ENCODE assay signal across 11 cellular contexts in the genomic region with DNA sequence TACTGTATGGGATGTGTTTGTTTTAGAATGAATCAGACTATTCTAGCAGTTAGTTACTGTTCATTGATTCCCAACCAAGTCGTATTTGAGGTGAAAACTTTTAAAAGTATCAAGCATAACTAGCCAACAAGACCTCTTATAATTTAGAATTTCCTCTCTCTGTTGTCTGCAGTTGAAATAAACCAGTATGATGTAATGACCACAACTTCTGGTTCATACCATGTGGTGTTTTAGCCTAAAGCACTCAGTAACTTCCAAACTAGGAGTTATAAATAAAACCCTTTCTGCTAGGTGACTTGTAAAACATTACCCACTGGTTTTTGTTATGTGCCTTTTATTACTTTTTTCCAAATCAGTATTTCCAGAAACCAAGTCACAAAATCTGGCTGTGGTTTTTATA. TPM values are rescaled to one million over a fixed set of nuclear protein-coding genes. Genes with fewer than 3 reads are reported as not detected.
DNase-seq lines count a peak whose midpoint lies in the region; ATAC-seq and TF ChIP-seq lines count a peak whose summit lies in the region.
"Had no signal": no experiment of that assay in that cellular context is flagged by ENCODE, and none has a peak within 500 bp of the region (broad histone marks: within the 10 kb centered on the region; RNA-seq: fewer than 3 reads in every experiment).

No MANE protein-coding gene starts in this region.

- no peaks in the 10 kb centered on the region for H3K27me3 Mint-ChIP-seq in endodermal cell (ENCODE audit: insufficient read depth)

- H3K36me3 Mint-ChIP-seq in endodermal cell (ENCODE audit: low read depth), result no peaks in the 10 kb centered on the region

- peak overlapping the region; percentile 31 for H3K4me2 ChIP-seq in SU-DHL-6 (ENCODE audit: low read depth, low read length, poor library complexity, severe bottlenecking)
- H3K4me2 ChIP-seq: hepatocyte, PC-9 had no signal

- DNase-seq in pons (ENCODE audit: low spot score), result peak; percentile 30
- DNase-seq in Right ventricle myocardium inferior (ENCODE audit: missing footprints), result no peak
- DNase-seq in endodermal cell, result no peak
- DNase-seq: body of pancreas, PC-9 had no signal

- H3K4me3 ChIP-seq in SU-DHL-6 (ENCODE audit: insufficient read depth, low read length, poor library complexity, severe bottlenecking) (no peak overlapping the region), endodermal cell (ENCODE audit: low read length) (no peak overlapping the region)
- H3K4me3 ChIP-seq: body of pancreas, hepatocyte, PC-9 had no signal

- H3K9me3 ChIP-seq in SU-DHL-6 (ENCODE audit: insufficient read depth, low read length) (no peaks in the 10 kb centered on the region), endodermal cell (ENCODE audit: control insufficient read depth, low read length) (no peaks in the 10 kb centered on the region)
- H3K9me3 ChIP-seq: body of pancreas had no signal

- H3K27me3 ChIP-seq in SU-DHL-6 (ENCODE audit: low read length), result no peaks in the 10 kb centered on the region
- H3K27me3 ChIP-seq in endodermal cell (ENCODE audit: control insufficient read depth, insufficient read depth, low read length, poor library complexity, severe bottlenecking), result no peaks in the 10 kb centered on the region
- H3K27me3 ChIP-seq: body of pancreas, hepatocyte had no signal

- H3K27ac Mint-ChIP-seq in endodermal cell, result no peak overlapping the region

- H3K36me3 ChIP-seq in SU-DHL-6 (ENCODE audit: low read length) (peaks cover 15% of the 10 kb centered on the region; the same call in 1 of the 2 replicates), endodermal cell (ENCODE audit: control insufficient read depth, insufficient read depth, low read length) (no peaks in the 10 kb centered on the region)

- H3K9ac ChIP-seq in SU-DHL-6 (ENCODE audit: low read length), result no peak overlapping the region
- H3K9ac ChIP-seq in endodermal cell (ENCODE audit: extremely low read depth, low read length, poor library complexity, severe bottlenecking), result no peak overlapping the region

- intact Hi-C loops in Right ventricle myocardium inferior (cut with DNase I), result no loop called here

- peaks cover 5% of the 10 kb centered on the region for H3K4me1 Mint-ChIP-seq in endodermal cell

- H3K9me2 ChIP-seq in SU-DHL-6 (replicated peaks; ENCODE audit: insufficient read depth, low read length), result no peaks in the 10 kb centered on the region

- no peak for TF ChIP-seq CTCF in SU-DHL-6 (IDR thresholded peaks at IDR 0.05; ENCODE audit: insufficient read depth, low read length, poor library complexity, severe bottlenecking)
- no peak for TF ChIP-seq CTCF in endodermal cell (conservative IDR thresholded peaks at IDR 0.05)

- no peak overlapping the region for H2AFZ ChIP-seq in SU-DHL-6 (ENCODE audit: low read depth, low read length, severe bottlenecking)
- H2AFZ ChIP-seq: hepatocyte, PC-9 had no signal

- no peaks in the 10 kb centered on the region for H3K9me3 Mint-ChIP-seq in endodermal cell

- H3K27ac ChIP-seq in SU-DHL-6 (ENCODE audit: low read depth, low read length), result peak overlapping the region; percentile 38; the same call in 1 of the 2 replicates
- H3K27ac ChIP-seq in endodermal cell (ENCODE audit: low read depth, low read length), result no peak overlapping the region
- H3K27ac ChIP-seq: body of pancreas, hepatocyte, PC-9 had no signal

- 89% methylated on average over 1 of the region's 1 CpG; no CpG with 5 or more reads in 1 of the 2 experiments for WGBS in endodermal cell (ENCODE audit: insufficient coverage in 1 of 2, insufficient read length in 1 of 2), 2 experiments

- H3K79me2 ChIP-seq in SU-DHL-6 (ENCODE audit: insufficient read depth, low read length), result no peaks in the 10 kb centered on the region
- H3K79me2 ChIP-seq: hepatocyte had no signal

- H3F3A ChIP-seq in SU-DHL-6 (ENCODE audit: insufficient read depth), result no peaks in the 10 kb centered on the region

- H3K4me1 ChIP-seq in endodermal cell (ENCODE audit: control insufficient read depth, insufficient read depth, low read length), result no peaks in the 10 kb centered on the region
- H3K4me1 ChIP-seq: body of pancreas had no signal

- peak; percentile 90 for ATAC-seq in GM18868 (IDR thresholded peaks at IDR 0.05; ENCODE audit: unreplicated experiment)
- ATAC-seq in HG02981 (IDR thresholded peaks at IDR 0.05; ENCODE audit: unreplicated experiment), result peak; percentile 92
- ATAC-seq in Right ventricle myocardium inferior, result no peak
- ATAC-seq in HG02623 (IDR thresholded peaks at IDR 0.05; ENCODE audit: unreplicated experiment), result no peak
- ATAC-seq: body of pancreas had no signal

- H3K4me3 Mint-ChIP-seq in endodermal cell, result no peak overlapping the region

- no peaks in the 10 kb centered on the region for H4K20me1 ChIP-seq in SU-DHL-6 (ENCODE audit: low read depth, low read length)

RNA-seq across cellular contexts. Expression of a gene that starts 19.8 kb away (rescaled TPM):
- total RNA-seq in Right ventricle myocardium inferior (1.4 TPM), endodermal cell (not detected)
- not detected for polyA plus RNA-seq in endodermal cell (2013, experiment 1 of 2)
- not detected for polyA plus RNA-seq in endodermal cell (2013, experiment 2 of 2)
- total RNA-seq: PC-9 had no signal
- polyA plus RNA-seq: hepatocyte, neural cell had no signal

RNA-seq across cellular contexts. Expression of a gene that starts 56.5 kb away (rescaled TPM):
- total RNA-seq in Right ventricle myocardium inferior (3.0 TPM), endodermal cell (under 1 TPM; 0.24 to 0.44 TPM)
- 0.43 TPM for polyA plus RNA-seq in endodermal cell (2013, experiment 1 of 2)
- polyA plus RNA-seq in endodermal cell (2013, experiment 2 of 2), result 0.33 TPM
- polyA plus RNA-seq: neural cell had no signal

Comparison
In these comparisons a context has a peak if more than half of its experiments do, and no peak if none do; other contexts are left out.
1. ATAC-seq: peak in GM18868 (single experiment) and HG02981 (single experiment); none in Right ventricle myocardium inferior (single experiment) and HG02623 (single experiment).